Comparison of ENCODE assay signal across 31 cellular contexts in genomic region chr12:16019131-16019530, GRCh38.
"Had no signal": no experiment of that assay in that cellular context is flagged by ENCODE, and none has a peak within 500 bp of the region (broad histone marks: within the 10 kb centered on the region; RNA-seq: fewer than 3 reads in every experiment).

No MANE protein-coding gene starts in this region.

- H3K36me3 ChIP-seq: MG63 had no signal

- H3K4me1 ChIP-seq: ascending aorta had no signal

- H3K4me1 Mint-ChIP-seq: activated CD4-positive, alpha-beta T cell treated with anti-CD3 and anti-CD28 coated beads, Interleukin-2, amount 10 ng/mL, durations not matched to agents 24 days and 14 days; activated CD8-positive, alpha-beta memory T cell treated with anti-CD3 and anti-CD28 coated beads, Interleukin-2, amount 10 ng/mL, durations not matched to agents 7 days and 5 days; activated naive CD8-positive, alpha-beta T cell treated with anti-CD3 and anti-CD28 coated beads, Interleukin-2, amount 50 U/mL, for 24 hours; brain; T-cell had no signal

- ATAC-seq: activated CD8-positive, alpha-beta memory T cell treated with anti-CD3 and anti-CD28 coated beads, Interleukin-2, amount 10 ng/mL, durations not matched to agents 7 days and 5 days; activated naive CD4-positive, alpha-beta T cell treated with anti-CD3 and anti-CD28 coated beads, Interleukin-2, amount 50 U/mL, for 72 hours; activated naive CD8-positive, alpha-beta T cell treated with anti-CD3 and anti-CD28 coated beads, Interleukin-2, amount 50 U/mL, for 24 hours; activated T-cell treated with anti-CD3 and anti-CD28 coated beads, Interleukin-2, amount 50 U/mL, for 4 hours; Panc1; Right ventricle myocardium inferior; T-cell had no signal

- H3K27ac ChIP-seq: ascending aorta, SK-N-MC had no signal

- H3K27me3 Mint-ChIP-seq: activated B cell treated with CpG ODN at 0.5 μM for 24 hours; activated CD4-positive, alpha-beta T cell treated with anti-CD3 and anti-CD28 coated beads, Interleukin-2, amount 10 ng/mL, durations not matched to agents 24 days and 14 days; activated CD8-positive, alpha-beta memory T cell treated with anti-CD3 and anti-CD28 coated beads, Interleukin-2, amount 10 ng/mL, durations not matched to agents 7 days and 5 days; activated naive CD8-positive, alpha-beta T cell treated with anti-CD3 and anti-CD28 coated beads, Interleukin-2, amount 50 U/mL, for 24 hours; brain; central memory CD8-positive, alpha-beta T cell; T-cell had no signal

- H3K27me3 ChIP-seq: ascending aorta, MG63 had no signal

- DNase-seq: activated B cell treated with CpG ODN at 0.5 μM for 24 hours; activated CD4-positive, alpha-beta T cell treated with anti-CD3 and anti-CD28 coated beads for 1 hour; activated CD4-positive, alpha-beta T cell treated with anti-CD3 and anti-CD28 coated beads, Interleukin-2, amount 10 ng/mL, durations not matched to agents 24 days and 14 days; activated CD4-positive, alpha-beta T cell treated with anti-CD3 and anti-CD28 coated beads, Interleukin-2, amount 50 U/mL, for 48 hours; activated CD8-positive, alpha-beta memory T cell treated with anti-CD3 and anti-CD28 coated beads, Interleukin-2, amount 10 ng/mL, durations not matched to agents 7 days and 5 days; activated effector memory CD4-positive, alpha-beta T cell treated with anti-CD3 and anti-CD28 coated beads, Interleukin-2, amount 50 U/mL, for 16 hours; activated naive CD4-positive, alpha-beta T cell treated with Interleukin-2 at 50 U/mL for 16 hours; activated naive CD8-positive, alpha-beta T cell treated with anti-CD3 and anti-CD28 coated beads, Interleukin-2, amount 50 U/mL, for 24 hours; activated T-cell treated with anti-CD3 and anti-CD28 coated beads, Interleukin-2, amount 50 U/mL, for 4 hours; amniotic stem cell; MG63; NCI-H1105; NCI-H1436; NCI-H1694 treated with DMSO at 0.1 percent for 48 hours; NCI-H2029 treated with DMSO at 0.1 percent for 48 hours; NCI-H345; NCI-H510A; NCI-H69; NK-92 treated with Interleukin-12 subunit alpha and Interleukin-12 subunit beta, amount 100 ng/mL, for 24 hours; OCI-M1; RPMI8226; T-cell; T-helper 2 cell; T1000 had no signal

- H3K4me3 ChIP-seq: ascending aorta, MG63, SK-N-MC had no signal

- H3K27ac Mint-ChIP-seq: activated B cell treated with CpG ODN at 0.5 μM for 24 hours; activated CD4-positive, alpha-beta T cell treated with anti-CD3 and anti-CD28 coated beads, Interleukin-2, amount 10 ng/mL, durations not matched to agents 24 days and 14 days; activated CD8-positive, alpha-beta memory T cell treated with anti-CD3 and anti-CD28 coated beads, Interleukin-2, amount 10 ng/mL, durations not matched to agents 7 days and 5 days; activated naive CD4-positive, alpha-beta T cell treated with anti-CD3 and anti-CD28 coated beads, Interleukin-2, amount 50 U/mL, for 72 hours; activated naive CD8-positive, alpha-beta T cell treated with anti-CD3 and anti-CD28 coated beads, Interleukin-2, amount 50 U/mL, for 24 hours; brain; T-cell had no signal

- H3K4me3 Mint-ChIP-seq: activated B cell treated with CpG ODN at 0.5 μM for 24 hours; activated CD4-positive, alpha-beta T cell treated with anti-CD3 and anti-CD28 coated beads, Interleukin-2, amount 10 ng/mL, durations not matched to agents 24 days and 14 days; activated CD8-positive, alpha-beta memory T cell treated with anti-CD3 and anti-CD28 coated beads, Interleukin-2, amount 10 ng/mL, durations not matched to agents 7 days and 5 days; activated naive CD8-positive, alpha-beta T cell treated with anti-CD3 and anti-CD28 coated beads, Interleukin-2, amount 50 U/mL, for 24 hours; activated T-cell treated with anti-CD3 and anti-CD28 coated beads, Interleukin-2, amount 50 U/mL, for 4 hours; brain; central memory CD8-positive, alpha-beta T cell; T-cell had no signal
